ENCODE assay signal across 14 cellular contexts in genomic region chr6:105330364-105330763, GRCh38.
DNase-seq lines count a peak whose midpoint lies in the region; ATAC-seq and TF ChIP-seq lines count a peak whose summit lies in the region.
"Had no signal": no experiment of that assay in that cellular context is flagged by ENCODE, and none has a peak within 500 bp of the region (broad histone marks: within the 10 kb centered on the region; RNA-seq: fewer than 3 reads in every experiment).

No MANE protein-coding gene starts in this region.

- peaks cover 7% of the 10 kb centered on the region for H3K4me1 ChIP-seq in cardiac muscle cell (ENCODE audit: low read depth)
- H3K4me1 ChIP-seq in right atrium auricular region: peaks cover 0 to 22% of the 10 kb centered on the region in 2 donors
- peaks cover 39% of the 10 kb centered on the region for H3K4me1 ChIP-seq in psoas muscle

- H3K9me3 ChIP-seq in cardiac muscle cell (ENCODE audit: low read depth) (no peaks in the 10 kb centered on the region), right atrium auricular region (no peaks in the 10 kb centered on the region), psoas muscle (no peaks in the 10 kb centered on the region)
- H3K9me3 ChIP-seq: BLaER1 treated with 17β-estradiol and CSF1 and Interleukin-3, amounts not matched to agents 10 nM and 100 nM had no signal

- H3K27me3 ChIP-seq in cardiac muscle cell: no peaks in the 10 kb centered on the region
- no peaks in the 10 kb centered on the region for H3K27me3 ChIP-seq in right atrium auricular region
- H3K27me3 ChIP-seq in psoas muscle (ENCODE audit: insufficient read depth in 3 of 3, low read length in 2 of 3): no peaks in the 10 kb centered on the region
- H3K27me3 ChIP-seq: BLaER1 treated with 17β-estradiol and CSF1 and Interleukin-3, amounts not matched to agents 10 nM and 100 nM had no signal

- intact Hi-C loops in psoas muscle (cut with DNase I): no loop called here

- no peak for TF ChIP-seq CTCF in cardiac muscle cell (IDR thresholded peaks at IDR 0.05; ENCODE audit: low read depth, low read length)
- TF ChIP-seq CTCF in right atrium auricular region (IDR thresholded peaks at IDR 0.05): no peak
- no peak for TF ChIP-seq CTCF in glutamatergic neuron (IDR thresholded peaks at IDR 0.05; ENCODE audit: partially characterized antibody, unreplicated experiment)
- TF ChIP-seq CTCF in psoas muscle (IDR thresholded peaks at IDR 0.05): no peak

- peaks cover 14% of the 10 kb centered on the region for H3K27me3 Mint-ChIP-seq in glutamatergic neuron (ENCODE audit: unreplicated experiment)
- no peaks in the 10 kb centered on the region for H3K27me3 Mint-ChIP-seq in effector memory CD8-positive, alpha-beta T cell
- H3K27me3 Mint-ChIP-seq: CD4-positive, CD25-positive, alpha-beta regulatory T cell had no signal

- H3K27ac Mint-ChIP-seq in glutamatergic neuron (ENCODE audit: unreplicated experiment): peak overlapping the region; percentile 96
- peak overlapping the region in 1 of 2 donors; percentile 52 for H3K27ac Mint-ChIP-seq in effector memory CD8-positive, alpha-beta T cell

- H3K36me3 ChIP-seq in cardiac muscle cell: no peaks in the 10 kb centered on the region
- H3K36me3 ChIP-seq in right atrium auricular region: peaks cover 9% of the 10 kb centered on the region
- H3K36me3 ChIP-seq in psoas muscle (ENCODE audit: insufficient read depth in 1 of 2, low read depth in 1 of 2): peaks cover 0 to 23% of the 10 kb centered on the region in 2 donors

- peaks cover 20% of the 10 kb centered on the region for H3K9me3 Mint-ChIP-seq in glutamatergic neuron (ENCODE audit: unreplicated experiment)
- H3K9me3 Mint-ChIP-seq in effector memory CD8-positive, alpha-beta T cell: no peaks in the 10 kb centered on the region
- H3K9me3 Mint-ChIP-seq: CD4-positive, CD25-positive, alpha-beta regulatory T cell had no signal

- peaks cover 21% of the 10 kb centered on the region for H3K36me3 Mint-ChIP-seq in glutamatergic neuron (ENCODE audit: unreplicated experiment)
- H3K36me3 Mint-ChIP-seq in effector memory CD8-positive, alpha-beta T cell (ENCODE audit: insufficient read depth): peaks cover 41% of the 10 kb centered on the region

- DNase-seq in cardiac muscle cell (ENCODE audit: low read depth in 1 of 2, low spot score in 1 of 2) (no peak), right atrium auricular region (ENCODE audit: low spot score) (no peak), glutamatergic neuron (no peak), psoas muscle (no peak), nucleus accumbens (lab: John Stamatoyannopoulos, UW) (no peak), middle frontal gyrus (ENCODE audit: extremely low spot score, low spot score) (no peak)
- no peak for DNase-seq in effector memory CD8-positive, alpha-beta T cell
- DNase-seq: ACHN; CD4-positive, CD25-positive, alpha-beta regulatory T cell; DMS79; GM23248 had no signal

- H3K27ac ChIP-seq in cardiac muscle cell (peak overlapping the region; percentile 23), right atrium auricular region (peak overlapping the region in 1 of 2 donors; percentile 12), psoas muscle (peak overlapping the region; percentile 98)
- H3K27ac ChIP-seq: BLaER1 treated with 17β-estradiol and CSF1 and Interleukin-3, amounts not matched to agents 10 nM and 100 nM; GM23248; HL-60 had no signal

- H3K4me3 Mint-ChIP-seq in glutamatergic neuron (ENCODE audit: unreplicated experiment): no peak overlapping the region
- no peak overlapping the region for H3K4me3 Mint-ChIP-seq in effector memory CD8-positive, alpha-beta T cell
- H3K4me3 Mint-ChIP-seq: CD4-positive, CD25-positive, alpha-beta regulatory T cell had no signal

- peaks cover 69% of the 10 kb centered on the region for H3K4me1 Mint-ChIP-seq in glutamatergic neuron (ENCODE audit: low read depth, unreplicated experiment)
- peaks cover 0 to 4% of the 10 kb centered on the region in 2 donors for H3K4me1 Mint-ChIP-seq in effector memory CD8-positive, alpha-beta T cell (ENCODE audit: low read depth in 2 of 2)

- WGBS in psoas muscle, 3 donors: 42 to 75% (median 63%) methylated on average over 3 of the region's 3 CpGs

- ATAC-seq in psoas muscle: no peak
- ATAC-seq in effector memory CD8-positive, alpha-beta T cell (replicated peaks): no peak
- ATAC-seq: GM12878 had no signal

- no peak overlapping the region for H3K4me3 ChIP-seq in cardiac muscle cell
- no peak overlapping the region for H3K4me3 ChIP-seq in right atrium auricular region
- no peak overlapping the region for H3K4me3 ChIP-seq in psoas muscle
- H3K4me3 ChIP-seq: BLaER1 treated with 17β-estradiol and CSF1 and Interleukin-3, amounts not matched to agents 10 nM and 100 nM; GM12878; GM23248 had no signal
